Comparison of ENCODE assay signal across 8 cellular contexts in genomic region chr19:10543059-10543419, GRCh38. TPM values are rescaled to one million over a fixed set of nuclear protein-coding genes. Genes with fewer than 3 reads are reported as not detected.
DNase-seq lines count a peak whose midpoint lies in the region; ATAC-seq, FAIRE-seq and TF ChIP-seq lines count a peak whose summit lies in the region.

No MANE protein-coding gene starts in this region.

- peaks cover 11% of the 10 kb centered on the region for H3K27me3 Mint-ChIP-seq in central memory CD8-positive, alpha-beta T cell
- no peaks in the 10 kb centered on the region for H3K27me3 Mint-ChIP-seq in nephron (ENCODE audit: low read depth)

- H3K27ac ChIP-seq in BLaER1 (peak overlapping the region; percentile 98; the same call in 1 of the 2 replicates), KOPT-K1 (ENCODE audit: low read depth, low read length, poor library complexity, severe bottlenecking) (peak overlapping the region; percentile 93)

- ATAC-seq in central memory CD8-positive, alpha-beta T cell (replicated peaks; ENCODE audit: extremely low read depth, poor library complexity, severe bottlenecking) = no peak

- no peak for FAIRE-seq in GM12892 (lab: Jason Lieb, UNC)

- peaks cover 30% of the 10 kb centered on the region; the same call in 1 of the 2 replicates for H4K20me1 ChIP-seq in BLaER1

- peak overlapping the region; percentile 98; the same call in 1 of the 2 replicates for H3K9ac ChIP-seq in BLaER1

- H3K4me3 Mint-ChIP-seq in central memory CD8-positive, alpha-beta T cell = peak overlapping the region; percentile 73
- peak overlapping the region; percentile 73 to 89 (median 88) for H3K4me3 Mint-ChIP-seq in nephron

- peaks cover 8% of the 10 kb centered on the region for H3K4me1 Mint-ChIP-seq in central memory CD8-positive, alpha-beta T cell
- H3K4me1 Mint-ChIP-seq in nephron = peaks cover 5% of the 10 kb centered on the region

- no peak for TF ChIP-seq POLR2A in GM12892 (IDR thresholded peaks at IDR 0.05; ENCODE audit: low read depth, low read length)

- H3K27me3 ChIP-seq in BLaER1 = no peaks in the 10 kb centered on the region

- H3K27ac Mint-ChIP-seq in central memory CD8-positive, alpha-beta T cell (ENCODE audit: low read depth) = no peak overlapping the region
- H3K27ac Mint-ChIP-seq in nephron = peak overlapping the region; percentile 35 to 68 (median 50)

- H3K36me3 ChIP-seq in BLaER1 (peaks cover 29% of the 10 kb centered on the region), KOPT-K1 (ENCODE audit: insufficient read depth, low read length) (peaks cover 21% of the 10 kb centered on the region)

- no peaks in the 10 kb centered on the region for H3K9me3 Mint-ChIP-seq in central memory CD8-positive, alpha-beta T cell
- no peaks in the 10 kb centered on the region for H3K9me3 Mint-ChIP-seq in nephron

- H3K4me2 ChIP-seq in BLaER1 = peak overlapping the region; percentile 79

- no peak for TF ChIP-seq CTCF in nephron (IDR thresholded peaks at IDR 0.05; ENCODE audit: unreplicated experiment in 3 of 3)

- peaks cover 40% of the 10 kb centered on the region for H3K4me1 ChIP-seq in BLaER1

- no peaks in the 10 kb centered on the region for H3K9me3 ChIP-seq in BLaER1
- H3K9me3 ChIP-seq in KOPT-K1 (ENCODE audit: insufficient read depth, low read length, poor library complexity, severe bottlenecking) = no peaks in the 10 kb centered on the region

- no peak for DNase-seq in central memory CD8-positive, alpha-beta T cell (ENCODE audit: low spot score in 2 of 2)
- DNase-seq in GM12892 (ENCODE audit: insufficient read length) = no peak
- no peak for DNase-seq in NCI-H2227 treated with DMSO at 0.1 percent for 48 hours (lab: John Stamatoyannopoulos, UW)
- DNase-seq in GDM1 (lab: John Stamatoyannopoulos, UW) = no peak
- DNase-seq in occipital lobe (lab: John Stamatoyannopoulos, UW) = no peak

- H3K4me3 ChIP-seq in BLaER1 = peak overlapping the region; percentile 89

- H3K36me3 Mint-ChIP-seq in central memory CD8-positive, alpha-beta T cell (ENCODE audit: insufficient read depth) = peaks cover 20% of the 10 kb centered on the region
- peaks cover 3% of the 10 kb centered on the region for H3K36me3 Mint-ChIP-seq in nephron (ENCODE audit: low read depth)

RNA-seq across cellular contexts. Expression of gene ATG4D, which starts 0.7 kb away (rescaled TPM):
- 10.7 TPM for polyA plus RNA-seq in GM12892 (2012; ENCODE audit: missing spikeins)
- 11.7 TPM for total RNA-seq in occipital lobe

RNA-seq across cellular contexts. Expression of gene KRI1, which starts 22.8 kb away (rescaled TPM):
- 19.1 TPM for polyA plus RNA-seq in GM12892 (2012; ENCODE audit: missing spikeins)
- total RNA-seq in occipital lobe = 4.1 TPM

RNA-seq across cellular contexts. Expression of gene CDKN2D, which starts 25.7 kb away (rescaled TPM):
- 9.0 TPM for polyA plus RNA-seq in GM12892 (2012; ENCODE audit: missing spikeins)
- total RNA-seq in occipital lobe = 83.6 TPM

RNA-seq across cellular contexts. Expression of gene S1PR5, which starts 25.8 kb away (rescaled TPM):
- polyA plus RNA-seq in GM12892 (2012; ENCODE audit: missing spikeins) = 0.15 TPM
- 0.31 TPM for total RNA-seq in occipital lobe

RNA-seq across cellular contexts. Expression of gene KEAP1, which starts 39.9 kb away (rescaled TPM):
- polyA plus RNA-seq in GM12892 (2012; ENCODE audit: missing spikeins) = 37.4 TPM
- 32.9 TPM for total RNA-seq in occipital lobe
